In genomic region chr11:76630600-76630999, GRCh38 we compare ENCODE assay signal across 12 cellular contexts. TPM values are rescaled to one million over a fixed set of nuclear protein-coding genes. Genes with fewer than 3 reads are reported as not detected.
DNase-seq lines count a peak whose midpoint lies in the region; ATAC-seq, FAIRE-seq and TF ChIP-seq lines count a peak whose summit lies in the region.
"Had no signal": no experiment of that assay in that cellular context is flagged by ENCODE, and none has a peak within 500 bp of the region (broad histone marks: within the 10 kb centered on the region; RNA-seq: fewer than 3 reads in every experiment).

No MANE protein-coding gene starts in this region.

- peak overlapping the region; percentile 39 to 96 for H3K27ac ChIP-seq in lung (ENCODE audit: low read depth in 1 of 2, low read length in 1 of 2)
- H3K27ac ChIP-seq in thoracic aorta, result peak overlapping the region; percentile 75 to 80

- no peaks in the 10 kb centered on the region for H3K36me3 ChIP-seq in lung (ENCODE audit: control insufficient read depth in 2 of 2, insufficient read depth in 2 of 2, low read length in 2 of 2)
- H3K36me3 ChIP-seq in thoracic aorta, result no peaks in the 10 kb centered on the region

- H3K36me3 Mint-ChIP-seq in activated naive CD4-positive, alpha-beta T cell treated with anti-CD3 and anti-CD28 coated beads for 36 hours (ENCODE audit: low read depth), result peaks cover 2% of the 10 kb centered on the region
- peaks cover 11% of the 10 kb centered on the region for H3K36me3 Mint-ChIP-seq in activated naive CD8-positive, alpha-beta T cell treated with anti-CD3 and anti-CD28 coated beads, Interleukin-2, amount 10 ng/mL, durations not matched to agents 7 days and 5 days
- peaks cover 0 to 7% (median 2%) of the 10 kb centered on the region in 3 donors for H3K36me3 Mint-ChIP-seq in immature natural killer cell

- H3K4me3 ChIP-seq in lung (no peak overlapping the region), thoracic aorta (peak overlapping the region; percentile 34)

- POLR2A ChIA-PET in activated naive CD8-positive, alpha-beta T cell treated with anti-CD3 and anti-CD28 coated beads, Interleukin-2, amount 10 ng/mL, durations not matched to agents 7 days and 5 days (lab: Charles Lee), result interaction anchor here (0.6 kb wide), 1 partner anchor 63 kb away, joined by 4 read pairs; no protein-coding TSS in a partner anchor

- TF ChIP-seq CTCF in lung (IDR thresholded peaks at IDR 0.05; ENCODE audit: control extremely low read depth, extremely low read depth) (no peak), thoracic aorta (IDR thresholded peaks at IDR 0.05) (no peak), D721Med (IDR thresholded peaks at IDR 0.05; ENCODE audit: insufficient read depth, missing control alignments) (no peak)

- no peak for DNase-seq in activated naive CD4-positive, alpha-beta T cell treated with anti-CD3 and anti-CD28 coated beads for 36 hours
- DNase-seq in activated naive CD4-positive, alpha-beta T cell treated with Interleukin-2 at 50 U/mL for 16 hours, result no peak
- DNase-seq in activated naive CD8-positive, alpha-beta T cell treated with anti-CD3 and anti-CD28 coated beads, Interleukin-2, amount 10 ng/mL, durations not matched to agents 7 days and 5 days, result no peak
- DNase-seq in lung (ENCODE audit: low spot score) (no peak), thoracic aorta (ENCODE audit: low spot score) (no peak), immature natural killer cell (no peak), D721Med (ENCODE audit: insufficient read length, low spot score) (no peak)
- DNase-seq: ACHN; NCI-H1105; NCI-H524 treated with DMSO at 0.1 percent for 48 hours; stimulated activated naive CD4-positive, alpha-beta T cell had no signal

- FAIRE-seq in D721Med (lab: Jason Lieb, UNC), result no peak

- ATAC-seq in activated naive CD8-positive, alpha-beta T cell treated with anti-CD3 and anti-CD28 coated beads, Interleukin-2, amount 10 ng/mL, durations not matched to agents 7 days and 5 days (ENCODE audit: low read depth), result no peak
- ATAC-seq in lung (ENCODE audit: insufficient read depth, low FRiP score) (no peak), thoracic aorta (ENCODE audit: insufficient number of reproducible peaks, low FRiP score, low read depth) (no peak), GM19397 (IDR thresholded peaks at IDR 0.05; ENCODE audit: unreplicated experiment) (no peak)

- H3K9me3 Mint-ChIP-seq in activated naive CD4-positive, alpha-beta T cell treated with anti-CD3 and anti-CD28 coated beads for 36 hours, result peaks cover 7% of the 10 kb centered on the region
- peaks cover 5% of the 10 kb centered on the region for H3K9me3 Mint-ChIP-seq in activated naive CD8-positive, alpha-beta T cell treated with anti-CD3 and anti-CD28 coated beads, Interleukin-2, amount 10 ng/mL, durations not matched to agents 7 days and 5 days
- peaks cover 0 to 5% (median 3%) of the 10 kb centered on the region in 6 donors for H3K9me3 Mint-ChIP-seq in immature natural killer cell

- H3K4me1 ChIP-seq in lung (ENCODE audit: control insufficient read depth in 2 of 2, insufficient read depth in 2 of 2, low read length in 2 of 2) (peaks cover 0 to 10% of the 10 kb centered on the region in 2 donors), thoracic aorta (ENCODE audit: control insufficient read depth in 1 of 2, low read depth in 2 of 2) (peaks cover 20 to 50% of the 10 kb centered on the region in 2 donors)

- peaks cover 0 to 9% of the 10 kb centered on the region in 2 donors for H3K9me3 ChIP-seq in lung (ENCODE audit: control insufficient read depth in 2 of 2, insufficient read depth in 1 of 2, low read length in 1 of 2)
- peaks cover 4% of the 10 kb centered on the region for H3K9me3 ChIP-seq in thoracic aorta

- H3K27me3 ChIP-seq in lung (ENCODE audit: control insufficient read depth, insufficient read depth), result no peaks in the 10 kb centered on the region
- no peaks in the 10 kb centered on the region for H3K27me3 ChIP-seq in thoracic aorta (replicated peaks; ENCODE audit: insufficient read depth)

- H3K4me3 Mint-ChIP-seq in activated naive CD4-positive, alpha-beta T cell treated with anti-CD3 and anti-CD28 coated beads for 36 hours, result peak overlapping the region; percentile 57
- peak overlapping the region; percentile 20 for H3K4me3 Mint-ChIP-seq in activated naive CD8-positive, alpha-beta T cell treated with anti-CD3 and anti-CD28 coated beads, Interleukin-2, amount 10 ng/mL, durations not matched to agents 7 days and 5 days
- no peak overlapping the region for H3K4me3 Mint-ChIP-seq in immature natural killer cell

- H3K27me3 Mint-ChIP-seq in activated naive CD4-positive, alpha-beta T cell treated with anti-CD3 and anti-CD28 coated beads for 36 hours (ENCODE audit: low read depth), result no peaks in the 10 kb centered on the region
- peaks cover 14% of the 10 kb centered on the region for H3K27me3 Mint-ChIP-seq in activated naive CD8-positive, alpha-beta T cell treated with anti-CD3 and anti-CD28 coated beads, Interleukin-2, amount 10 ng/mL, durations not matched to agents 7 days and 5 days
- H3K27me3 Mint-ChIP-seq in immature natural killer cell (ENCODE audit: low read depth in 3 of 3), result peaks cover 14 to 19% (median 19%) of the 10 kb centered on the region in 3 donors

- peaks cover 33% of the 10 kb centered on the region for H3K4me1 Mint-ChIP-seq in activated naive CD4-positive, alpha-beta T cell treated with anti-CD3 and anti-CD28 coated beads for 36 hours (ENCODE audit: low read depth)
- H3K4me1 Mint-ChIP-seq in activated naive CD8-positive, alpha-beta T cell treated with anti-CD3 and anti-CD28 coated beads, Interleukin-2, amount 10 ng/mL, durations not matched to agents 7 days and 5 days, result peaks cover 39% of the 10 kb centered on the region
- peaks cover 22 to 30% of the 10 kb centered on the region in 2 donors for H3K4me1 Mint-ChIP-seq in immature natural killer cell

- 41 to 64% methylated on average over 3 of the region's 3 CpGs for WGBS in lung, 2 donors

- H3K27ac Mint-ChIP-seq in activated naive CD4-positive, alpha-beta T cell treated with anti-CD3 and anti-CD28 coated beads for 36 hours, result peak overlapping the region; percentile 82
- peak overlapping the region; percentile 62 for H3K27ac Mint-ChIP-seq in activated naive CD8-positive, alpha-beta T cell treated with anti-CD3 and anti-CD28 coated beads, Interleukin-2, amount 10 ng/mL, durations not matched to agents 7 days and 5 days
- H3K27ac Mint-ChIP-seq in immature natural killer cell, result peak overlapping the region in 2 of 6 donors; percentile 25 to 71

- intact Hi-C loops in activated naive CD4-positive, alpha-beta T cell treated with anti-CD3 and anti-CD28 coated beads for 36 hours (cut with micrococcal nuclease), result no loop called here

- CTCF ChIA-PET in activated naive CD4-positive, alpha-beta T cell treated with anti-CD3 and anti-CD28 coated beads for 36 hours (lab: Charles Lee), result no interaction called here

RNA-seq across cellular contexts. Expression of gene LRRC32, which starts 39.9 kb away (rescaled TPM):
- 1 to 10 TPM; 2.5 to 3.0 TPM for total RNA-seq in activated naive CD4-positive, alpha-beta T cell treated with anti-CD3 and anti-CD28 coated beads for 36 hours
- total RNA-seq in activated naive CD8-positive, alpha-beta T cell treated with anti-CD3 and anti-CD28 coated beads, Interleukin-2, amount 10 ng/mL, durations not matched to agents 7 days and 5 days, result under 1 TPM; 0.34 to 0.75 TPM
- total RNA-seq in lung, result 10 to 100 TPM; 38.3 to 69.9 TPM
- polyA plus RNA-seq in lung, result 100 to 1,000 TPM; 100 to 159 TPM
- total RNA-seq in thoracic aorta, result 100 to 1,000 TPM; 133 to 214 TPM
- under 1 TPM in 1 of 3 donors, not detected in 2; 0.45 TPM for polyA plus RNA-seq in immature natural killer cell

Comparison
In these comparisons a context has a peak if more than half of its experiments do, and no peak if none do; other contexts are left out.
1. H3K4me3 Mint-ChIP-seq: peak in activated naive CD4-positive, alpha-beta T cell treated with anti-CD3 and anti-CD28 coated beads for 36 hours (single experiment) and activated naive CD8-positive, alpha-beta T cell treated with anti-CD3 and anti-CD28 coated beads, Interleukin-2, amount 10 ng/mL, durations not matched to agents 7 days and 5 days (single experiment); none in immature natural killer cell (0 of 5).
2. RNA of gene LRRC32, which starts 39.9 kb away (total RNA-seq): 133 to 214 TPM in thoracic aorta and 38.3 to 69.9 TPM in lung; 2.5 to 3.0 TPM in activated naive CD4-positive, alpha-beta T cell treated with anti-CD3 and anti-CD28 coated beads for 36 hours and 0.34 to 0.75 TPM in activated naive CD8-positive, alpha-beta T cell treated with anti-CD3 and anti-CD28 coated beads, Interleukin-2, amount 10 ng/mL, durations not matched to agents 7 days and 5 days; every median in the first group is over 4 times any median in the second.